ENCODE assay signal across 8 cellular contexts in genomic region chr14:93185333-93185688, GRCh38. TPM values are rescaled to one million over a fixed set of nuclear protein-coding genes. Genes with fewer than 3 reads are reported as not detected.
DNase-seq lines count a peak whose midpoint lies in the region; ATAC-seq and TF ChIP-seq lines count a peak whose summit lies in the region.

No MANE protein-coding gene starts in this region.

- H3K27me3 ChIP-seq in gastroesophageal sphincter: no peaks in the 10 kb centered on the region

- ATAC-seq in T-helper 17 cell (peak; percentile 0), gastroesophageal sphincter (no peak)

- H3K4me1 Mint-ChIP-seq in activated naive CD4-positive, alpha-beta T cell treated with anti-CD3 and anti-CD28 coated beads, Interleukin-2, amount 10 ng/mL, durations not matched to agents 7 days and 5 days: peaks cover 38% of the 10 kb centered on the region
- peaks cover 30% of the 10 kb centered on the region for H3K4me1 Mint-ChIP-seq in T-helper 17 cell

- no peaks in the 10 kb centered on the region for H3K27me3 Mint-ChIP-seq in activated naive CD4-positive, alpha-beta T cell treated with anti-CD3 and anti-CD28 coated beads, Interleukin-2, amount 10 ng/mL, durations not matched to agents 7 days and 5 days
- no peaks in the 10 kb centered on the region for H3K27me3 Mint-ChIP-seq in T-helper 17 cell

- H3K9me3 ChIP-seq in T-helper 17 cell (ENCODE audit: control insufficient read depth, low read length, poor library complexity, severe bottlenecking) (no peaks in the 10 kb centered on the region), gastroesophageal sphincter (no peaks in the 10 kb centered on the region)

- peaks cover 7 to 49% (median 10%) of the 10 kb centered on the region in 3 donors for H3K4me1 ChIP-seq in gastroesophageal sphincter

- CTCF ChIA-PET in activated naive CD4-positive, alpha-beta T cell treated with anti-CD3 and anti-CD28 coated beads, Interleukin-2, amount 10 ng/mL, durations not matched to agents 7 days and 5 days (lab: Charles Lee): interaction anchor here (1.3 to 3.8 kb wide), 4 partner anchors 9 to 71 kb away, joined by 3 to 16 read pairs (median 12); partner anchors contain the start of genes GON7 and UBR7

- H3K4me3 ChIP-seq in gastroesophageal sphincter: peak overlapping the region; percentile 85 to 87
- peak overlapping the region; percentile 93 for H3K4me3 ChIP-seq in skeletal muscle cell (ENCODE audit: low read depth, low read length)

- peaks cover 0 to 53% of the 10 kb centered on the region in 2 donors for H3K36me3 ChIP-seq in gastroesophageal sphincter

- H3K9me3 Mint-ChIP-seq in activated naive CD4-positive, alpha-beta T cell treated with anti-CD3 and anti-CD28 coated beads, Interleukin-2, amount 10 ng/mL, durations not matched to agents 7 days and 5 days: no peaks in the 10 kb centered on the region

- no peak for TF ChIP-seq EP300 in gastroesophageal sphincter (IDR thresholded peaks at IDR 0.05)

- H3K27ac Mint-ChIP-seq in activated naive CD4-positive, alpha-beta T cell treated with anti-CD3 and anti-CD28 coated beads, Interleukin-2, amount 10 ng/mL, durations not matched to agents 7 days and 5 days: peak overlapping the region; percentile 94
- H3K27ac Mint-ChIP-seq in T-helper 17 cell: peak overlapping the region; percentile 93

- peak overlapping the region; percentile 96 for H3K4me3 Mint-ChIP-seq in activated naive CD4-positive, alpha-beta T cell treated with anti-CD3 and anti-CD28 coated beads, Interleukin-2, amount 10 ng/mL, durations not matched to agents 7 days and 5 days
- H3K4me3 Mint-ChIP-seq in T-helper 17 cell: peak overlapping the region; percentile 94

- TF ChIP-seq POLR2A in gastroesophageal sphincter (IDR thresholded peaks at IDR 0.05): no peak

- TF ChIP-seq CTCF in gastroesophageal sphincter (IDR thresholded peaks at IDR 0.05): no peak

- no peak for DNase-seq in activated naive CD4-positive, alpha-beta T cell treated with anti-CD3 and anti-CD28 coated beads, Interleukin-2, amount 10 ng/mL, durations not matched to agents 7 days and 5 days
- DNase-seq in activated naive CD4-positive, alpha-beta T cell (lab: John Stamatoyannopoulos, UW): no peak
- DNase-seq in T-helper 17 cell (no peak), skeletal muscle cell (ENCODE audit: low read depth) (no peak), islet precursor cell (no peak), NCI-H345 (lab: John Stamatoyannopoulos, UW) (no peak), NOMO-1 treated with dmso at 0.1 percent for 144 hours (lab: John Stamatoyannopoulos, UW; ENCODE audit: unreplicated experiment) (no peak)

- peak overlapping the region; percentile 89 to 97 (median 94) for H3K27ac ChIP-seq in gastroesophageal sphincter

- 0% methylated on average over 1 to 7 of the region's 11 CpGs for WGBS in gastroesophageal sphincter (ENCODE audit: low coverage in 1 of 2), 2 donors

- peaks cover 27% of the 10 kb centered on the region for H3K36me3 Mint-ChIP-seq in activated naive CD4-positive, alpha-beta T cell treated with anti-CD3 and anti-CD28 coated beads, Interleukin-2, amount 10 ng/mL, durations not matched to agents 7 days and 5 days
- H3K36me3 Mint-ChIP-seq in T-helper 17 cell (ENCODE audit: low read depth): peaks cover 4% of the 10 kb centered on the region

RNA-seq across cellular contexts. Expression of gene LYSET, which starts 0.2 kb away (rescaled TPM):
- total RNA-seq in T-helper 17 cell (1 to 10 TPM; 6.3 to 8.1 TPM), gastroesophageal sphincter (10 to 100 TPM in 3 of 4 donors, 1 to 10 TPM in 1; 8.7 to 16.8 (median 12.9) TPM)

RNA-seq across cellular contexts. Expression of gene MOAP1, which starts 0.6 kb away (rescaled TPM):
- total RNA-seq in T-helper 17 cell (10 to 100 TPM; 70.5 to 91.5 TPM), gastroesophageal sphincter (10 to 100 TPM; 70.1 to 80.6 (median 72.6) TPM)

RNA-seq across cellular contexts. Expression of gene GON7, which starts 21.6 kb away (rescaled TPM):
- total RNA-seq in T-helper 17 cell (1 to 10 TPM; 3.1 to 6.7 TPM), gastroesophageal sphincter (10 to 100 TPM; 10.5 to 20.4 (median 14.7) TPM)

RNA-seq across cellular contexts. Expression of gene UBR7, which starts 21.7 kb away (rescaled TPM):
- total RNA-seq in T-helper 17 cell (10 to 100 TPM; 12.9 to 14.6 TPM), gastroesophageal sphincter (10 to 100 TPM; 22.6 to 37.4 (median 27.9) TPM)
